In genomic region chr3:143001369-143002082, GRCh38 we compare ENCODE assay signal across 8 cellular contexts. TPM values are rescaled to one million over a fixed set of nuclear protein-coding genes. Genes with fewer than 3 reads are reported as not detected.
A peak's percentile ranks its signal among the peaks of the same experiment; 100 is the strongest.
DNase-seq lines count a peak whose midpoint lies in the region; ATAC-seq, FAIRE-seq and TF ChIP-seq lines count a peak whose summit lies in the region.

Gene U2SURP, plus strand, starts transcription at chr3:143001570. Its CDS starts 59 bp downstream, at chr3:143001629.

- DNase-seq in DMS79 (lab: John Stamatoyannopoulos, UW), result peak; percentile 94
- peak; percentile 98 for DNase-seq in RCC 7860 (ENCODE audit: low spot score)
- DNase-seq in activated T-cell treated with anti-CD3 and anti-CD28 coated beads, Interleukin-2, amount 50 U/mL, for 72 hours, result peak; percentile 91 to 95
- peak; percentile 98 for DNase-seq in esophagus muscularis mucosa (ENCODE audit: extremely low spot score)
- peak; percentile 99 for DNase-seq in myocyte (ENCODE audit: low read depth)
- peak; percentile 77 to 89 for DNase-seq in stimulated activated CD8-positive, alpha-beta memory T cell treated with anti-CD3 and anti-CD28 coated beads, Interleukin-7, amount 100 ng/mL, for 48 hours (ENCODE audit: extremely low read depth in 1 of 2, low read depth in 1 of 2)

- H3K4me3 ChIP-seq in esophagus muscularis mucosa, result peak within 1 kb of the TSS; percentile 78 to 98 (median 91)

- TF ChIP-seq POLR2A in esophagus muscularis mucosa (IDR thresholded peaks at IDR 0.05; ENCODE audit: low read depth), result peak; percentile 16

- ATAC-seq in GM21786 (IDR thresholded peaks at IDR 0.05; ENCODE audit: unreplicated experiment), result peak; percentile 86
- peak; percentile 90 to 92 for ATAC-seq in activated T-cell treated with anti-CD3 and anti-CD28 coated beads, Interleukin-2, amount 50 U/mL, for 72 hours (replicated peaks in 1 of 2)

- intact Hi-C loops in esophagus muscularis mucosa (cut with DNase I), result loop anchor here (10.0 kb wide), 1 partner anchor 557 kb away; the partner anchor contains the start of gene XRN1

- peaks cover 41 to 60% (median 58%) of the 10 kb centered on the region in 4 donors for H3K4me1 ChIP-seq in esophagus muscularis mucosa

- H3K4me3 Mint-ChIP-seq in activated T-cell treated with anti-CD3 and anti-CD28 coated beads, Interleukin-2, amount 50 U/mL, for 72 hours, result peak within 1 kb of the TSS; percentile 97 to 99

- FAIRE-seq in RCC 7860 (lab: Jason Lieb, UNC), result peak; percentile 81

- peak in 2 of 3 experiments; percentile 25 to 27 for TF ChIP-seq CTCF in esophagus muscularis mucosa (IDR thresholded peaks at IDR 0.05)

- H3K36me3 ChIP-seq in KOPT-K1 (ENCODE audit: insufficient read depth, low read length) (0 out of 2 replicates have a peak, but pooled peaks cover 10% of the 10 kb centered on the region), esophagus muscularis mucosa (no peaks in the 10 kb centered on the region)

- WGBS in esophagus muscularis mucosa, result under 1% methylated on average over 24 of the region's 55 CpGs

- peaks cover 9 to 13% of the 10 kb centered on the region in 2 donors for H3K36me3 Mint-ChIP-seq in activated T-cell treated with anti-CD3 and anti-CD28 coated beads, Interleukin-2, amount 50 U/mL, for 72 hours (ENCODE audit: insufficient read depth in 2 of 2)

- H3K27ac ChIP-seq in KOPT-K1 (ENCODE audit: low read depth, low read length, poor library complexity, severe bottlenecking), result peak within 1 kb of the TSS; percentile 79
- peak within 1 kb of the TSS; percentile 87 to 95 (median 90) for H3K27ac ChIP-seq in esophagus muscularis mucosa (replicated peaks in 1 of 4)

- peak within 1 kb of the TSS; percentile 98 for H3K27ac Mint-ChIP-seq in activated T-cell treated with anti-CD3 and anti-CD28 coated beads, Interleukin-2, amount 50 U/mL, for 72 hours

- H3K4me1 Mint-ChIP-seq in activated T-cell treated with anti-CD3 and anti-CD28 coated beads, Interleukin-2, amount 50 U/mL, for 72 hours (ENCODE audit: low read depth), result peaks cover 56% of the 10 kb centered on the region

- no peaks in the 10 kb centered on the region for H3K27me3 Mint-ChIP-seq in activated T-cell treated with anti-CD3 and anti-CD28 coated beads, Interleukin-2, amount 50 U/mL, for 72 hours (ENCODE audit: low read depth)

- H3K27me3 ChIP-seq in esophagus muscularis mucosa, result no peaks in the 10 kb centered on the region

- H3K9me3 ChIP-seq in KOPT-K1 (ENCODE audit: insufficient read depth, low read length, poor library complexity, severe bottlenecking) (no peaks in the 10 kb centered on the region), esophagus muscularis mucosa (no peaks in the 10 kb centered on the region)

- H3K9me3 Mint-ChIP-seq in activated T-cell treated with anti-CD3 and anti-CD28 coated beads, Interleukin-2, amount 50 U/mL, for 72 hours, result no peaks in the 10 kb centered on the region

- TF ChIP-seq EP300 in esophagus muscularis mucosa (IDR thresholded peaks at IDR 0.05), result no peak

RNA-seq across cellular contexts. Expression of gene U2SURP, which starts in this region (rescaled TPM):
- 100 to 1,000 TPM; 157 to 179 TPM for total RNA-seq in activated T-cell treated with anti-CD3 and anti-CD28 coated beads, Interleukin-2, amount 50 U/mL, for 72 hours
- total RNA-seq in esophagus muscularis mucosa (10 to 100 TPM; 35.7 to 58.6 (median 45.2) TPM), myocyte (47.2 and 56.4 TPM in 2 replicates)
- polyA plus RNA-seq in myocyte (2012), result 18.1 TPM

Comparison
In these comparisons a context has a peak if more than half of its experiments do, and no peak if none do; other contexts are left out.
1. Peak in every context shown above with its lines: DNase-seq, ATAC-seq, H3K4me3 ChIP-seq and H3K27ac ChIP-seq.